In genomic region chr3:106817706-106818105, GRCh38 we compare ENCODE assay signal across 1 cellular context.
TF ChIP-seq lines count a peak whose summit lies in the region.

No MANE protein-coding gene starts in this region.

TF ChIP-seq in H1, 55 proteins besides CTCF, POLR2A, EP300 and RAD21:
- TF ChIP-seq TAF7 (optimal IDR thresholded peaks at IDR 0.05; ENCODE audit: borderline replicate concordance, low read depth, low read length) (no peak), FOSL1 (IDR thresholded peaks at IDR 0.05; ENCODE audit: insufficient read depth, low read depth, low read length) (no peak)
